ENCODE assay signal across 1 cellular context in the genomic region with DNA sequence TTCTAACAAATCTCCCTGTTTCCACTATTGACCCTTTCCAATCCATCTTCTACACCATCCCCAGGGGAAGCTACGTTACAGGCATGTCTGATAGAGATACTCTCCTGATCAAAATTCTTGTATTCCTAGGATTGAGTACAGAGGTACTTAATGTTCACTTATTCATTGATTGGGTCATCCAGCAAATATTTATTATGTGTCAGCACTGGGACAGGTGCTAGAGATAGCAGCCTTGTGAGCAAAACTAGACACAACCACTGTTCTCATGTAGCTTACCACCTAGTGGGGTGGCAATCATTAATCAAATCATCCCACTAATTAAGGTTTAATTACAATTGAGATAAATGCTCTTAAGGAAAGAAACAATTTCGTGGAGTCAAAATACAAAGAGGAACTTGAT.
TF ChIP-seq lines count a peak whose summit lies in the region.

No MANE protein-coding gene starts in this region.

TF ChIP-seq in HepG2, 621 proteins besides CTCF, POLR2A, EP300 and RAD21:
- TF ChIP-seq, protein P1, sequence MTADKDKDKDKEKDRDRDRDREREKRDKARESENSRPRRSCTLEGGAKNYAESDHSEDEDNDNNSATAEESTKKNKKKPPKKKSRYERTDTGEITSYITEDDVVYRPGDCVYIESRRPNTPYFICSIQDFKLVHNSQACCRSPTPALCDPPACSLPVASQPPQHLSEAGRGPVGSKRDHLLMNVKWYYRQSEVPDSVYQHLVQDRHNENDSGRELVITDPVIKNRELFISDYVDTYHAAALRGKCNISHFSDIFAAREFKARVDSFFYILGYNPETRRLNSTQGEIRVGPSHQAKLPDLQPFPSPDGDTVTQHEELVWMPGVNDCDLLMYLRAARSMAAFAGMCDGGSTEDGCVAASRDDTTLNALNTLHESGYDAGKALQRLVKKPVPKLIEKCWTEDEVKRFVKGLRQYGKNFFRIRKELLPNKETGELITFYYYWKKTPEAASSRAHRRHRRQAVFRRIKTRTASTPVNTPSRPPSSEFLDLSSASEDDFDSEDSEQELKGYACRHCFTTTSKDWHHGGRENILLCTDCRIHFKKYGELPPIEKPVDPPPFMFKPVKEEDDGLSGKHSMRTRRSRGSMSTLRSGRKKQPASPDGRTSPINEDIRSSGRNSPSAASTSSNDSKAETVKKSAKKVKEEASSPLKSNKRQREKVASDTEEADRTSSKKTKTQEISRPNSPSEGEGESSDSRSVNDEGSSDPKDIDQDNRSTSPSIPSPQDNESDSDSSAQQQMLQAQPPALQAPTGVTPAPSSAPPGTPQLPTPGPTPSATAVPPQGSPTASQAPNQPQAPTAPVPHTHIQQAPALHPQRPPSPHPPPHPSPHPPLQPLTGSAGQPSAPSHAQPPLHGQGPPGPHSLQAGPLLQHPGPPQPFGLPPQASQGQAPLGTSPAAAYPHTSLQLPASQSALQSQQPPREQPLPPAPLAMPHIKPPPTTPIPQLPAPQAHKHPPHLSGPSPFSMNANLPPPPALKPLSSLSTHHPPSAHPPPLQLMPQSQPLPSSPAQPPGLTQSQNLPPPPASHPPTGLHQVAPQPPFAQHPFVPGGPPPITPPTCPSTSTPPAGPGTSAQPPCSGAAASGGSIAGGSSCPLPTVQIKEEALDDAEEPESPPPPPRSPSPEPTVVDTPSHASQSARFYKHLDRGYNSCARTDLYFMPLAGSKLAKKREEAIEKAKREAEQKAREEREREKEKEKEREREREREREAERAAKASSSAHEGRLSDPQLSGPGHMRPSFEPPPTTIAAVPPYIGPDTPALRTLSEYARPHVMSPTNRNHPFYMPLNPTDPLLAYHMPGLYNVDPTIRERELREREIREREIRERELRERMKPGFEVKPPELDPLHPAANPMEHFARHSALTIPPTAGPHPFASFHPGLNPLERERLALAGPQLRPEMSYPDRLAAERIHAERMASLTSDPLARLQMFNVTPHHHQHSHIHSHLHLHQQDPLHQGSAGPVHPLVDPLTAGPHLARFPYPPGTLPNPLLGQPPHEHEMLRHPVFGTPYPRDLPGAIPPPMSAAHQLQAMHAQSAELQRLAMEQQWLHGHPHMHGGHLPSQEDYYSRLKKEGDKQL (CRISPR knock-in tag; IDR thresholded peaks at IDR 0.05; ENCODE audit: low read depth) = no peak
- TF ChIP-seq ZFP62 (CRISPR knock-in tag; IDR thresholded peaks at IDR 0.05) (no peak), ZNF256 (CRISPR knock-in tag; conservative IDR thresholded peaks at IDR 0.05) (no peak), TCF7 (IDR thresholded peaks at IDR 0.05; ENCODE audit: low read depth) (no peak), RFXAP (CRISPR knock-in tag; IDR thresholded peaks at IDR 0.05; ENCODE audit: borderline replicate concordance) (no peak), SP140L (CRISPR knock-in tag; IDR thresholded peaks at IDR 0.05; ENCODE audit: borderline replicate concordance) (no peak), ZNF775 (CRISPR knock-in tag; IDR thresholded peaks at IDR 0.05; ENCODE audit: borderline replicate concordance) (no peak), ZNF205 (CRISPR knock-in tag; IDR thresholded peaks at IDR 0.05) (no peak), MZF1 (CRISPR knock-in tag; IDR thresholded peaks at IDR 0.05; ENCODE audit: borderline replicate concordance) (no peak), FOXO1 (CRISPR knock-in tag; IDR thresholded peaks at IDR 0.05) (no peak), PRMT3 (CRISPR knock-in tag; IDR thresholded peaks at IDR 0.05; ENCODE audit: borderline replicate concordance, low read depth) (no peak)
TF ChIP-seq in HepG2: peak in this region for 0.
